9 cellular contexts compared by ENCODE assay signal in genomic region chr11:67572747-67573419, GRCh38. TPM values are rescaled to one million over a fixed set of nuclear protein-coding genes. Genes with fewer than 3 reads are reported as not detected.
DNase-seq lines count a peak whose midpoint lies in the region; TF ChIP-seq lines count a peak whose summit lies in the region.
"Had no signal": no experiment of that assay in that cellular context is flagged by ENCODE, and none has a peak within 500 bp of the region (broad histone marks: within the 10 kb centered on the region; RNA-seq: fewer than 3 reads in every experiment).

No MANE protein-coding gene starts in this region.

- H3K9ac ChIP-seq in MM.1S (ENCODE audit: low read length) (no peak overlapping the region), SK-N-SH (no peak overlapping the region), endodermal cell (ENCODE audit: extremely low read depth, low read length, poor library complexity, severe bottlenecking) (no peak overlapping the region), mucosa of stomach (ENCODE audit: low read length) (peak overlapping the region; percentile 41)

- H3K27me3 ChIP-seq in MM.1S (replicated peaks; ENCODE audit: insufficient read depth, low read length) (peaks cover 65% of the 10 kb centered on the region), SK-N-SH (ENCODE audit: insufficient read depth) (peaks cover 6% of the 10 kb centered on the region), endodermal cell (ENCODE audit: control insufficient read depth, insufficient read depth, low read length, poor library complexity, severe bottlenecking) (no peaks in the 10 kb centered on the region), mucosa of stomach (ENCODE audit: control insufficient read depth, insufficient read depth, low read length) (peaks cover 9% of the 10 kb centered on the region)

- H3K36me3 ChIP-seq in MM.1S (replicated peaks; ENCODE audit: insufficient read depth, low read length) (no peaks in the 10 kb centered on the region), SK-N-SH (replicated peaks in 1 of 2; ENCODE audit: control insufficient read depth in 1 of 2, insufficient read depth in 2 of 2, low read length in 1 of 2) (no peaks in the 10 kb centered on the region), endodermal cell (ENCODE audit: control insufficient read depth, insufficient read depth, low read length) (no peaks in the 10 kb centered on the region), mucosa of stomach (ENCODE audit: control insufficient read depth, insufficient read depth, low read length) (no peaks in the 10 kb centered on the region)

- H3K4me2 ChIP-seq in MM.1S (ENCODE audit: low read depth, low read length) (peak overlapping the region; percentile 63; the same call in 1 of the 2 replicates), SK-N-SH (no peak overlapping the region)

- TF ChIP-seq EP300 in SK-N-SH (IDR thresholded peaks at IDR 0.05; ENCODE audit: borderline replicate concordance in 1 of 2, low read depth in 1 of 2, low read length in 1 of 2) = no peak

- no peak overlapping the region for H3K27ac Mint-ChIP-seq in endodermal cell
- H3K27ac Mint-ChIP-seq: CD8-positive, alpha-beta memory T cell had no signal

- H2AFZ ChIP-seq in MM.1S (ENCODE audit: low read length) (no peak overlapping the region), SK-N-SH (ENCODE audit: low read depth) (no peak overlapping the region)

- peak; percentile 79 for TF ChIP-seq RAD21 in SK-N-SH (IDR thresholded peaks at IDR 0.05; ENCODE audit: low read length)

- WGBS in SK-N-SH (ENCODE audit: low lambda C conversion rate) = 60% methylated on average over 21 of the region's 21 CpGs
- WGBS in endodermal cell (ENCODE audit: insufficient coverage in 1 of 2, insufficient read length in 1 of 2), 2 experiments = 64 to 68% methylated on average over 21 of the region's 21 CpGs

- no peaks in the 10 kb centered on the region for H3K4me1 Mint-ChIP-seq in endodermal cell
- H3K4me1 Mint-ChIP-seq: CD8-positive, alpha-beta memory T cell had no signal

- H3K9me2 ChIP-seq in MM.1S (replicated peaks; ENCODE audit: insufficient read depth, low read length) = no peaks in the 10 kb centered on the region
- H3K9me2 ChIP-seq in SK-N-SH = no peaks in the 10 kb centered on the region

- DNase-seq in NCI-H2081 (lab: John Stamatoyannopoulos, UW) (peak; percentile 24 to 58), NCI-H2081 treated with DMSO at 0.1 percent for 48 hours (lab: John Stamatoyannopoulos, UW) (no peak), MM.1S (peak; percentile 63), SK-N-SH (peak; percentile 53), endodermal cell (peak; percentile 84), putamen (ENCODE audit: low spot score) (no peak)
- no peak for DNase-seq in activated CD4-positive, CD25-positive, alpha-beta regulatory T cell treated with anti-CD3 and anti-CD28 coated beads, Interleukin-2, amount 50 U/mL, for 72 hours

- no peaks in the 10 kb centered on the region for H3K36me3 Mint-ChIP-seq in endodermal cell (ENCODE audit: low read depth)

- H3F3A ChIP-seq in MM.1S (ENCODE audit: insufficient read depth, low read length) (no peaks in the 10 kb centered on the region), SK-N-SH (replicated peaks; ENCODE audit: insufficient read depth) (no peaks in the 10 kb centered on the region)

- CTCF ChIA-PET in SK-N-SH (lab: Yijun Ruan, JAX) = interaction anchor here (0.6 to 4.0 kb wide), 16 partner anchors 8 to 172 kb away, joined by 3 to 43 read pairs (median 4); partner anchors contain the start of genes GSTP1 and NUDT8

- H3K4me3 Mint-ChIP-seq in endodermal cell = no peak overlapping the region
- H3K4me3 Mint-ChIP-seq: CD8-positive, alpha-beta memory T cell had no signal

- no peak overlapping the region for H3K27ac ChIP-seq in MM.1S (ENCODE audit: low read length)
- no peak overlapping the region for H3K27ac ChIP-seq in SK-N-SH (ENCODE audit: low read depth in 2 of 2, low read length in 1 of 2)
- no peak overlapping the region for H3K27ac ChIP-seq in endodermal cell (ENCODE audit: low read depth, low read length)

- no peaks in the 10 kb centered on the region for H3K9me3 ChIP-seq in MM.1S (replicated peaks; ENCODE audit: insufficient read depth, low read length)
- H3K9me3 ChIP-seq in SK-N-SH = no peaks in the 10 kb centered on the region
- no peaks in the 10 kb centered on the region for H3K9me3 ChIP-seq in endodermal cell (ENCODE audit: control insufficient read depth, low read length)
- no peaks in the 10 kb centered on the region for H3K9me3 ChIP-seq in mucosa of stomach (ENCODE audit: control insufficient read depth, low read length)

- H4K20me1 ChIP-seq in MM.1S (ENCODE audit: insufficient read depth, low read length) (no peaks in the 10 kb centered on the region), SK-N-SH (ENCODE audit: insufficient read depth) (no peaks in the 10 kb centered on the region)

- POLR2A ChIA-PET in SK-N-SH (lab: Yijun Ruan, JAX) = interaction anchor here (1.6 kb wide), 1 partner anchor 10 kb away, joined by 5 read pairs; no protein-coding TSS in a partner anchor

- H3K9me3 Mint-ChIP-seq in endodermal cell = peaks cover 4% of the 10 kb centered on the region
- H3K9me3 Mint-ChIP-seq: CD8-positive, alpha-beta memory T cell had no signal

- H3K4me1 ChIP-seq in MM.1S (ENCODE audit: low read length) (no peaks in the 10 kb centered on the region), SK-N-SH (ENCODE audit: control insufficient read depth in 1 of 2, insufficient read depth in 2 of 2, low read depth in 1 of 2, low read length in 1 of 2) (peaks cover 0 to 6% of the 10 kb centered on the region in 2 experiments; a peak in 1 of 4 replicates), endodermal cell (ENCODE audit: control insufficient read depth, insufficient read depth, low read length) (no peaks in the 10 kb centered on the region), mucosa of stomach (ENCODE audit: control insufficient read depth, insufficient read depth, low read length) (peaks cover 18% of the 10 kb centered on the region)

- H3K79me2 ChIP-seq in MM.1S (ENCODE audit: low read length) (no peaks in the 10 kb centered on the region), SK-N-SH (ENCODE audit: insufficient read depth) (no peaks in the 10 kb centered on the region)

- H3K27me3 Mint-ChIP-seq in endodermal cell (ENCODE audit: insufficient read depth) = peaks cover 12% of the 10 kb centered on the region

- H3K4me3 ChIP-seq in MM.1S (ENCODE audit: low read length) = 0 out of 2 replicates have a peak overlapping the region, but pooled peaks have one; percentile 9
- H3K4me3 ChIP-seq in SK-N-SH (ENCODE audit: low read depth in 2 of 2, low read length in 1 of 2) = no peak overlapping the region
- H3K4me3 ChIP-seq in endodermal cell (ENCODE audit: low read length) = no peak overlapping the region
- H3K4me3 ChIP-seq in mucosa of stomach (ENCODE audit: low read length) = no peak overlapping the region

- peak; percentile 63 for TF ChIP-seq CTCF in MM.1S (IDR thresholded peaks at IDR 0.05; ENCODE audit: low read length)
- peak; percentile 64 for TF ChIP-seq CTCF in SK-N-SH (IDR thresholded peaks at IDR 0.05)
- TF ChIP-seq CTCF in endodermal cell (conservative IDR thresholded peaks at IDR 0.05) = peak; percentile 92

TF ChIP-seq in SK-N-SH, 30 proteins besides CTCF, POLR2A, EP300 and RAD21:
- TF ChIP-seq NFIC (IDR thresholded peaks at IDR 0.05; ENCODE audit: borderline replicate concordance) (no peak), SMC3 (IDR thresholded peaks at IDR 0.05; ENCODE audit: low read depth, low read length) (peak; percentile 67), USF1 (IDR thresholded peaks at IDR 0.05; ENCODE audit: borderline replicate concordance, low read depth) (no peak), TCF12 (IDR thresholded peaks at IDR 0.05) (no peak), TEAD4 (IDR thresholded peaks at IDR 0.05; ENCODE audit: borderline replicate concordance, insufficient read depth) (no peak)

RNA-seq across cellular contexts. Expression of gene GSTP1, which starts 10.7 kb away (rescaled TPM):
- polyA plus RNA-seq in SK-N-SH (2012; rRNA removed) = 488 and 745 TPM in 2 replicates
- polyA plus RNA-seq in SK-N-SH (2012; cell fraction: cytosol; rRNA removed) = 313 and 440 TPM in 2 replicates
- 348 and 460 TPM in 2 replicates for polyA plus RNA-seq in SK-N-SH (2012; cell fraction: nucleus; rRNA removed)
- total RNA-seq in endodermal cell = 1,000 to 10,000 TPM; 1,359 to 1,473 TPM
- polyA plus RNA-seq in endodermal cell (2013, experiment 1 of 2) = 860 TPM
- polyA plus RNA-seq in endodermal cell (2013, experiment 2 of 2) = 803 TPM

RNA-seq across cellular contexts. Expression of gene NDUFV1, which starts 33.9 kb away (rescaled TPM):
- 220 and 278 TPM in 2 replicates for polyA plus RNA-seq in SK-N-SH (2012; rRNA removed)
- 107 and 138 TPM in 2 replicates for polyA plus RNA-seq in SK-N-SH (2012; cell fraction: cytosol; rRNA removed)
- polyA plus RNA-seq in SK-N-SH (2012; cell fraction: nucleus; rRNA removed) = 658 and 815 TPM in 2 replicates
- 100 to 1,000 TPM; 135 to 160 TPM for total RNA-seq in endodermal cell
- 138 TPM for polyA plus RNA-seq in endodermal cell (2013, experiment 1 of 2)
- 109 TPM for polyA plus RNA-seq in endodermal cell (2013, experiment 2 of 2)

RNA-seq across cellular contexts. Expression of gene CABP2, which starts 49.6 kb away (rescaled TPM):
- not detected in 2 replicates for polyA plus RNA-seq in SK-N-SH (2012; rRNA removed)
- not detected in 2 replicates for polyA plus RNA-seq in SK-N-SH (2012; cell fraction: cytosol; rRNA removed)
- polyA plus RNA-seq in SK-N-SH (2012; cell fraction: nucleus; rRNA removed) = not detected in 2 replicates
- not detected for total RNA-seq in endodermal cell
- not detected for polyA plus RNA-seq in endodermal cell (2013, experiment 1 of 2)
- polyA plus RNA-seq in endodermal cell (2013, experiment 2 of 2) = not detected
- total RNA-seq: CD8-positive, alpha-beta memory T cell had no signal
- polyA plus RNA-seq: CD8-positive, alpha-beta memory T cell had no signal

RNA-seq across cellular contexts. Expression of gene NUDT8, which starts 56.9 kb away (rescaled TPM):
- polyA plus RNA-seq in SK-N-SH (2012; rRNA removed) = 2.2 and 2.7 TPM in 2 replicates
- polyA plus RNA-seq in SK-N-SH (2012; cell fraction: cytosol; rRNA removed) = 1.7 and 2.3 TPM in 2 replicates
- 10.3 and 23.0 TPM in 2 replicates for polyA plus RNA-seq in SK-N-SH (2012; cell fraction: nucleus; rRNA removed)
- total RNA-seq in endodermal cell = 10 to 100 TPM in 1 of 2 donors, 1 to 10 TPM in 1; 9.5 to 13.1 TPM
- polyA plus RNA-seq in endodermal cell (2013, experiment 1 of 2) = 13.6 TPM
- 13.4 TPM for polyA plus RNA-seq in endodermal cell (2013, experiment 2 of 2)

Comparison
In these comparisons a context has a peak if more than half of its experiments do, and no peak if none do; other contexts are left out.
1. DNase-seq: peak in NCI-H2081 (2 of 2), MM.1S (single experiment), SK-N-SH (single experiment) and endodermal cell (single experiment); none in NCI-H2081 treated with DMSO at 0.1 percent for 48 hours (single experiment), putamen (single experiment) and activated CD4-positive, CD25-positive, alpha-beta regulatory T cell treated with anti-CD3 and anti-CD28 coated beads, Interleukin-2, amount 50 U/mL, for 72 hours (single experiment).
2. Peak in every context shown above with its lines, with median percentiles within 50 percentile points of each other: CTCF ChIP-seq.